Comparison of ENCODE assay signal across 12 cellular contexts in the genomic region with DNA sequence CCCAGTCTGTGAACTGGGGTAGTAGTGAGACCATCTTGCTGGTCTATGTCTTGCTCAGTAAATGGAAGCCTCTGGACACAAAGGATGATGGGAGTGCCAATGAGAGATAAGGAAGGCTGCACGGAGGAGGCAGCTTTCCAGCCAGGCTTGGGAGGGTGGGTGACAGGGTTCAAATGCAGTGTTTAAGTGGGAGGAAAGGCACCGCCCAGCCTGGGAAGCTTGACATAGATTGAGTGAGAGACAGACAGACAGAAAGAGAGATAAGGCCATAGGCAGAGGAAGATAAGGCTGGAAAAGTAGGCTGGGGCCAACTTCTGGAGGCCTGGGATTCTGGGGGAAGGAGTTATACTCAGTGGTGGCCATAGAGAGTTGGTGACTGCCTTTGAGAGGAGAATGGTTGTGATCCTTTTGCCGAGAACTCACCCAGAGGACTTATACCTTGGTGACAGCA. TPM values are rescaled to one million over a fixed set of nuclear protein-coding genes. Genes with fewer than 3 reads are reported as not detected.
DNase-seq lines count a peak whose midpoint lies in the region; ATAC-seq, FAIRE-seq and TF ChIP-seq lines count a peak whose summit lies in the region.
"Had no signal": no experiment of that assay in that cellular context is flagged by ENCODE, and none has a peak within 500 bp of the region (broad histone marks: within the 10 kb centered on the region; RNA-seq: fewer than 3 reads in every experiment).

No MANE protein-coding gene starts in this region.

- H2AK5ac ChIP-seq in H1 (ENCODE audit: low read depth, low read length) (peak overlapping the region; percentile 95; the same call in 1 of the 2 replicates), neuronal stem cell (ENCODE audit: low read depth, low read length) (peak overlapping the region; percentile 36)

- TF ChIP-seq RAD21 in H1 (IDR thresholded peaks at IDR 0.05 in 1 of 2, conservative IDR thresholded peaks at IDR 0.05 in 1 of 2; ENCODE audit: low read depth in 2 of 2, low read length in 2 of 2), result no peak

- TF ChIP-seq CTCF in left ventricle myocardium inferior (IDR thresholded peaks at IDR 0.05; ENCODE audit: borderline replicate concordance) (no peak), H1 (IDR thresholded peaks at IDR 0.05; ENCODE audit: control extremely low read depth in 1 of 3, insufficient read depth in 1 of 3, low read depth in 1 of 3, low read length in 3 of 3) (no peak)

- no peaks in the 10 kb centered on the region; the same call in 1 of the 2 replicates for H3K23me2 ChIP-seq in H1 (ENCODE audit: low read depth, low read length)

- POLR2A ChIA-PET in H1 (lab: Charles Lee; ENCODE audit: partially characterized antibody), result interaction anchor here (0.6 to 1.5 kb wide), 2 partner anchors 43 to 84 kb away, joined by 3 read pairs; partner anchors contain the start of gene SGCA

- no peak for FAIRE-seq in H1 (lab: Jason Lieb, UNC)
- no peak for FAIRE-seq in H54 (lab: Jason Lieb, UNC)

- no peak overlapping the region for H3K56ac ChIP-seq in H1 (replicated peaks; ENCODE audit: insufficient read length, low read depth, low read length)

- H3K27ac ChIP-seq in left ventricle myocardium inferior (replicated peaks) (peak overlapping the region; percentile 84), H1 (ENCODE audit: low read depth, low read length) (no peak overlapping the region), neuronal stem cell (replicated peaks; ENCODE audit: low read length) (no peak overlapping the region)

- no peak overlapping the region for H4K5ac ChIP-seq in H1 (ENCODE audit: insufficient read length, low read depth, low read length)

- intact Hi-C loops in left ventricle myocardium inferior (cut with micrococcal nuclease) (no loop called here), left cardiac atrium (cut with DNase I) (no loop called here)

- H4K91ac ChIP-seq in H1 (replicated peaks; ENCODE audit: insufficient read length, low read length), result peak overlapping the region; percentile 68
- no peak overlapping the region for H4K91ac ChIP-seq in neuronal stem cell (ENCODE audit: low read depth, low read length, poor library complexity)

- WGBS in H1 (ENCODE audit: extremely low coverage in 1 of 2, insufficient coverage in 1 of 2, insufficient read length in 1 of 2, insufficient replicate concordance in 2 of 2, low coverage in 1 of 2, low lambda C conversion rate in 2 of 2, missing lambda C conversion rate in 1 of 2), 2 experiments, result 84% methylated on average over 3 of the region's 3 CpGs; no CpG with 5 or more reads in 1 of the 2 experiments
- no CpG with 5 or more reads among the region's 3 CpGs for WGBS in neuronal stem cell (ENCODE audit: extremely low coverage in 2 of 2, insufficient read length in 2 of 2, insufficient replicate concordance in 1 of 2), 2 donors

- peak overlapping the region; percentile 77 for H2BK120ac ChIP-seq in H1 (replicated peaks; ENCODE audit: low read depth, low read length)
- no peak overlapping the region for H2BK120ac ChIP-seq in neuronal stem cell (ENCODE audit: low read depth, low read length)

- CTCF ChIA-PET in H1 (lab: Charles Lee; ENCODE audit: partially characterized antibody), result interaction anchor here (0.6 to 24.4 kb wide), 9 partner anchors 4 to 733 kb away, joined by 3 to 1349 read pairs (median 4); partner anchors contain the start of genes COL1A1 and TMEM92

- H2AFZ ChIP-seq in H1 (ENCODE audit: low read length) (no peak overlapping the region), neuronal stem cell (ENCODE audit: low read length) (no peak overlapping the region)

- H3K4ac ChIP-seq in H1 (replicated peaks; ENCODE audit: insufficient read length, low read depth, low read length) (peak overlapping the region; percentile 30), neuronal stem cell (ENCODE audit: low read length) (no peak overlapping the region)

- H2BK12ac ChIP-seq in H1 (ENCODE audit: low read depth, low read length) (peak overlapping the region; percentile 86; the same call in 1 of the 2 replicates), neuronal stem cell (ENCODE audit: low read length) (no peak overlapping the region)

- no peaks in the 10 kb centered on the region for H3K9me3 ChIP-seq in left ventricle myocardium inferior (replicated peaks)
- H3K9me3 ChIP-seq in H1 (ENCODE audit: insufficient read depth in 2 of 2, low read depth in 1 of 2, low read length in 1 of 2), result no peaks in the 10 kb centered on the region
- H3K9me3 ChIP-seq in neuronal stem cell (replicated peaks in 1 of 2; ENCODE audit: control insufficient read depth in 2 of 2, insufficient read depth in 1 of 2, low read depth in 1 of 2, low read length in 2 of 2), result no peaks in the 10 kb centered on the region

- peak overlapping the region; percentile 38; the same call in 1 of the 2 replicates for H2BK20ac ChIP-seq in H1 (ENCODE audit: low read length)

- H3K36me3 ChIP-seq in left ventricle myocardium inferior, result no peaks in the 10 kb centered on the region
- H3K36me3 ChIP-seq in H1 (ENCODE audit: control insufficient read depth in 2 of 4, insufficient read depth in 4 of 4, low read length in 3 of 4), result no peaks in the 10 kb centered on the region
- H3K36me3 ChIP-seq in neuronal stem cell (replicated peaks in 1 of 2; ENCODE audit: control insufficient read depth in 2 of 2, insufficient read depth in 2 of 2, low read length in 2 of 2), result no peaks in the 10 kb centered on the region

- H3K23ac ChIP-seq in H1 (ENCODE audit: insufficient read length), result no peak overlapping the region
- H3K23ac ChIP-seq in neuronal stem cell (ENCODE audit: low read depth, low read length, poor library complexity), result no peak overlapping the region

- ATAC-seq in left cardiac atrium, result no peak

- H2BK5ac ChIP-seq in H1 (ENCODE audit: low read depth, low read length) (peak overlapping the region; percentile 96; the same call in 1 of the 2 replicates), neuronal stem cell (ENCODE audit: low read length) (peak overlapping the region; percentile 1)

- H3K27me3 ChIP-seq in left ventricle myocardium inferior (ENCODE audit: low read depth), result peaks cover 75% of the 10 kb centered on the region
- peaks cover 0 to 11% (median 4%) of the 10 kb centered on the region in 4 experiments; a peak in 3 of 7 replicates for H3K27me3 ChIP-seq in H1 (replicated peaks in 1 of 4; ENCODE audit: control insufficient read depth in 3 of 4, extremely low read depth in 1 of 4, insufficient read depth in 3 of 4, low read length in 3 of 4)
- peaks cover 0 to 4% (median 0%) of the 10 kb centered on the region in 3 experiments for H3K27me3 ChIP-seq in neuronal stem cell (ENCODE audit: control insufficient read depth in 3 of 3, insufficient read depth in 3 of 3, low read depth in 1 of 3, low read length in 3 of 3)

- peak overlapping the region; percentile 6; the same call in 1 of the 2 replicates for H2BK15ac ChIP-seq in H1 (ENCODE audit: low read length)
- H2BK15ac ChIP-seq in neuronal stem cell (ENCODE audit: low read length), result peak overlapping the region; percentile 8

- H3K4me3 ChIP-seq in left ventricle myocardium inferior (no peak overlapping the region), H1 (ENCODE audit: extremely low read depth in 1 of 4, insufficient read depth in 2 of 4, low read depth in 3 of 4, low read length in 4 of 4) (no peak overlapping the region), neuronal stem cell (ENCODE audit: low read length in 2 of 2) (no peak overlapping the region)

- H3K9ac ChIP-seq in H1 (replicated peaks in 1 of 4; ENCODE audit: extremely low read depth in 1 of 4, low read depth in 3 of 4, low read length in 3 of 4), result no peak overlapping the region
- H3K9ac ChIP-seq in neuronal stem cell (ENCODE audit: low read depth, low read length, poor library complexity), result no peak overlapping the region

- H3K4me1 ChIP-seq in left ventricle myocardium inferior (peaks cover 60% of the 10 kb centered on the region), H1 (replicated peaks in 1 of 4; ENCODE audit: control insufficient read depth in 3 of 4, insufficient read depth in 4 of 4, low read length in 3 of 4) (peaks cover 20 to 47% (median 39%) of the 10 kb centered on the region in 4 experiments), neuronal stem cell (ENCODE audit: control insufficient read depth in 2 of 2, insufficient read depth in 1 of 2, low read depth in 1 of 2, low read length in 2 of 2) (peaks cover 33 to 51% of the 10 kb centered on the region in 2 donors)

- no peak for DNase-seq in left ventricle myocardium inferior
- no peak for DNase-seq in left cardiac atrium
- DNase-seq in H1 (ENCODE audit: low read depth in 1 of 2, low spot score in 2 of 2), result peak in 1 of 2 experiments; percentile 39
- DNase-seq in neuronal stem cell (ENCODE audit: low spot score), result no peak
- DNase-seq in H54 (ENCODE audit: insufficient read length, low spot score), result no peak
- no peak for DNase-seq in stimulated activated CD8-positive, alpha-beta memory T cell treated with anti-CD3 and anti-CD28 coated beads, Interleukin-4, amount 100 ng/mL, for 48 hours
- no peak for DNase-seq in NK-92 treated with Interleukin-12 subunit alpha and Interleukin-12 subunit beta, amount 100 ng/mL, for 24 hours (lab: John Stamatoyannopoulos, UW)
- no peak for DNase-seq in retina
- DNase-seq: AML-193; MM.1S; stimulated activated CD4-positive, alpha-beta T cell treated with anti-CD3 and anti-CD28 coated beads, Interleukin-4, amount 100 ng/mL, for 1 hour had no signal

- no peak for TF ChIP-seq POLR2A in H1 (IDR thresholded peaks at IDR 0.05; ENCODE audit: control extremely low read depth in 1 of 2, low read depth in 2 of 2, low read length in 2 of 2)
- TF ChIP-seq POLR2A in H54 (IDR thresholded peaks at IDR 0.05; ENCODE audit: low read depth, low read length), result no peak

- TF ChIP-seq EP300 in H1 (IDR thresholded peaks at IDR 0.05; ENCODE audit: borderline replicate concordance in 1 of 2, low read depth in 2 of 2, low read length in 2 of 2), result no peak

- H3K18ac ChIP-seq in H1 (ENCODE audit: extremely low read depth, low read length), result peak overlapping the region; percentile 21; the same call in 1 of the 2 replicates
- no peak overlapping the region for H3K18ac ChIP-seq in neuronal stem cell (ENCODE audit: low read length)

- no peaks in the 10 kb centered on the region for H4K20me1 ChIP-seq in H1 (replicated peaks in 1 of 2; ENCODE audit: control insufficient read depth in 1 of 2, insufficient read depth in 2 of 2, low read length in 2 of 2)

- H4K8ac ChIP-seq in H1 (ENCODE audit: extremely low read depth, insufficient read depth, low read length), result no peak overlapping the region
- H4K8ac ChIP-seq in neuronal stem cell (ENCODE audit: low read depth, low read length), result no peak overlapping the region

- H3K4me2 ChIP-seq in H1 (ENCODE audit: insufficient read depth in 1 of 2, low read depth in 2 of 2, low read length in 2 of 2) (0 out of 4 replicates have a peak overlapping the region, but pooled peaks of 1 of the 2 experiments have one; percentile 35), neuronal stem cell (ENCODE audit: insufficient read depth, low read length, poor library complexity, severe bottlenecking) (no peak overlapping the region)

- no peaks in the 10 kb centered on the region for H3K79me2 ChIP-seq in H1 (ENCODE audit: control insufficient read depth in 1 of 2, insufficient read depth in 2 of 2, low read length in 2 of 2)

- no peak overlapping the region for H3K14ac ChIP-seq in H1 (ENCODE audit: insufficient read length)
- H3K14ac ChIP-seq in neuronal stem cell (ENCODE audit: low read length), result no peak overlapping the region

- H3K79me1 ChIP-seq in H1 (ENCODE audit: low read depth, low read length) (no peaks in the 10 kb centered on the region), neuronal stem cell (ENCODE audit: low read depth, low read length) (no peaks in the 10 kb centered on the region)

RNA-seq across cellular contexts. Expression of gene COL1A1, which starts 7.2 kb away (rescaled TPM):
- total RNA-seq in left ventricle myocardium inferior (45.8 TPM), left cardiac atrium (100 to 1,000 TPM; 106 to 151 TPM)
- total RNA-seq in H1 (2021; fragmentation: NEBNext Ultra II Directional; extraction: Animal tissue kit (Norgen Biotek cat#: 25700)), result 80.4 and 88.1 TPM in 2 replicates
- 14.1 and 27.3 TPM in 2 replicates for polyA plus RNA-seq in H1 (2011; rRNA removed)
- 9.3 TPM for polyA plus RNA-seq in H1 (2011; cell fraction: cytosol; rRNA removed)
- polyA plus RNA-seq in H1 (2011; cell fraction: nucleus; rRNA removed), result 112 TPM
- 59.0 to 109 TPM (median 93.2 TPM) in 4 replicates for polyA plus RNA-seq in H1 (2012, experiment 1 of 2)
- polyA plus RNA-seq in H1 (2012, experiment 2 of 2), result 56.3 TPM
- polyA plus RNA-seq in H1 (2013, experiment 1 of 2), result 109 TPM
- polyA plus RNA-seq in H1 (2013, experiment 2 of 2), result 85.3 TPM
- polyA minus RNA-seq in H1 (2011; rRNA and poly(A)+ RNA removed), result 50.2 and 51.4 TPM in 2 replicates
- polyA minus RNA-seq in H1 (2011; cell fraction: cytosol; rRNA and poly(A)+ RNA removed), result 33.6 TPM
- 122 TPM for polyA minus RNA-seq in H1 (2011; cell fraction: nucleus; rRNA and poly(A)+ RNA removed)
- polyA plus RNA-seq in neuronal stem cell (2013, experiment 1 of 2), result 17.9 TPM
- polyA plus RNA-seq in neuronal stem cell (2013, experiment 2 of 2), result 18.4 TPM

RNA-seq across cellular contexts. Expression of gene SGCA, which starts 42.8 kb away (rescaled TPM):
- total RNA-seq in left ventricle myocardium inferior, result 137 TPM
- 100 to 1,000 TPM in 1 of 2 donors, 10 to 100 TPM in 1; 96.3 to 131 TPM for total RNA-seq in left cardiac atrium
- not detected in 2 replicates for total RNA-seq in H1 (2021; fragmentation: NEBNext Ultra II Directional; extraction: Animal tissue kit (Norgen Biotek cat#: 25700))
- 0.12 and 0.36 TPM in 2 replicates for polyA plus RNA-seq in H1 (2011; rRNA removed)
- 0.18 TPM for polyA plus RNA-seq in H1 (2011; cell fraction: cytosol; rRNA removed)
- polyA plus RNA-seq in H1 (2011; cell fraction: nucleus; rRNA removed), result 0.27 TPM
- polyA plus RNA-seq in H1 (2012, experiment 1 of 2), result 0.31 to 0.65 TPM in 2 of 4 replicates, not detected in the others
- 0.43 TPM for polyA plus RNA-seq in H1 (2012, experiment 2 of 2)
- polyA plus RNA-seq in H1 (2013, experiment 1 of 2), result 0.36 TPM
- polyA plus RNA-seq in H1 (2013, experiment 2 of 2), result 0.33 TPM
- polyA minus RNA-seq in H1 (2011; rRNA and poly(A)+ RNA removed), result not detected in 2 replicates
- polyA minus RNA-seq in H1 (2011; cell fraction: cytosol; rRNA and poly(A)+ RNA removed), result not detected
- polyA minus RNA-seq in H1 (2011; cell fraction: nucleus; rRNA and poly(A)+ RNA removed), result not detected
- polyA plus RNA-seq in neuronal stem cell (2013, experiment 1 of 2), result 0.57 TPM
- 0.35 TPM for polyA plus RNA-seq in neuronal stem cell (2013, experiment 2 of 2)
- total RNA-seq: NCI-H460 had no signal

RNA-seq across cellular contexts. Expression of gene PPP1R9B, which starts 58.2 kb away (rescaled TPM):
- total RNA-seq in left ventricle myocardium inferior (33.0 TPM), left cardiac atrium (10 to 100 TPM; 35.8 to 43.4 TPM)
- total RNA-seq in H1 (2021; fragmentation: NEBNext Ultra II Directional; extraction: Animal tissue kit (Norgen Biotek cat#: 25700)), result 13.1 and 14.1 TPM in 2 replicates
- 5.2 and 6.1 TPM in 2 replicates for polyA plus RNA-seq in H1 (2011; rRNA removed)
- 6.2 TPM for polyA plus RNA-seq in H1 (2011; cell fraction: cytosol; rRNA removed)
- polyA plus RNA-seq in H1 (2011; cell fraction: nucleus; rRNA removed), result 11.6 TPM
- polyA plus RNA-seq in H1 (2012, experiment 1 of 2), result 13.3 to 16.7 TPM (median 15.0 TPM) in 4 replicates
- 9.9 TPM for polyA plus RNA-seq in H1 (2012, experiment 2 of 2)
- polyA plus RNA-seq in H1 (2013, experiment 1 of 2), result 6.4 TPM
- polyA plus RNA-seq in H1 (2013, experiment 2 of 2), result 6.6 TPM
- 3.9 and 6.5 TPM in 2 replicates for polyA minus RNA-seq in H1 (2011; rRNA and poly(A)+ RNA removed)
- 7.4 TPM for polyA minus RNA-seq in H1 (2011; cell fraction: cytosol; rRNA and poly(A)+ RNA removed)
- 6.0 TPM for polyA minus RNA-seq in H1 (2011; cell fraction: nucleus; rRNA and poly(A)+ RNA removed)
- 19.8 TPM for polyA plus RNA-seq in neuronal stem cell (2013, experiment 1 of 2)
- 19.4 TPM for polyA plus RNA-seq in neuronal stem cell (2013, experiment 2 of 2)

Comparison
In these comparisons a context has a peak if more than half of its experiments do, and no peak if none do; other contexts are left out.
1. RNA of gene SGCA, which starts 42.8 kb away (total RNA-seq): 137 TPM in left ventricle myocardium inferior (single experiment) and 96.3 to 131 TPM in left cardiac atrium; not detected in H1; every median in the first group is over 10 times any median in the second.